ENCODE assay signal across 27 cellular contexts in genomic region chr12:105342464-105342863, GRCh38. TPM values are rescaled to one million over a fixed set of nuclear protein-coding genes. Genes with fewer than 3 reads are reported as not detected.
DNase-seq lines count a peak whose midpoint lies in the region; ATAC-seq and TF ChIP-seq lines count a peak whose summit lies in the region.
"Had no signal": no experiment of that assay in that cellular context is flagged by ENCODE, and none has a peak within 500 bp of the region (broad histone marks: within the 10 kb centered on the region; RNA-seq: fewer than 3 reads in every experiment).

No MANE protein-coding gene starts in this region.

- no TSS peak for BruUV-seq in A673 (replicated peaks; lab: Mats Ljungman, UMichigan)

- no peak overlapping the region for H2AFZ ChIP-seq in SU-DHL-6 (ENCODE audit: low read depth, low read length, severe bottlenecking)

- no peak for ATAC-seq in HG03442 (IDR thresholded peaks at IDR 0.05; ENCODE audit: unreplicated experiment)
- ATAC-seq: HCT116; naive thymus-derived CD8-positive, alpha-beta T cell; pancreas; right cardiac atrium; Right ventricle myocardium inferior; WTC11 had no signal

- CTCF ChIA-PET in A673 (lab: Charles Lee): interaction anchor here (0.6 kb wide), 1 partner anchor 1142 kb away, joined by 8 read pairs; no protein-coding TSS in a partner anchor

- DNase-seq in A673 (ENCODE audit: low spot score) (peak; percentile 74), NCI-H146 (lab: John Stamatoyannopoulos, UW) (peak; percentile 65), epithelial cell of proximal tubule (ENCODE audit: low read depth) (no peak), DMS114 treated with DMSO at 0.1 percent for 48 hours (lab: John Stamatoyannopoulos, UW; ENCODE audit: unreplicated experiment) (no peak), anterior cingulate cortex (lab: John Stamatoyannopoulos, UW) (no peak)
- DNase-seq: activated CD4-positive, alpha-beta T cell treated with anti-CD3 and anti-CD28 coated beads, Interleukin-2, amount 50 U/mL, for 4 hours; activated CD8-positive, alpha-beta memory T cell treated with anti-CD3 and anti-CD28 coated beads, Interleukin-2, amount 50 U/mL, for 48 hours; activated effector memory CD4-positive, alpha-beta T cell treated with Interleukin-2 at 50 U/mL for 16 hours; activated naive CD8-positive, alpha-beta T cell treated with anti-CD3 and anti-CD28 coated beads, Interleukin-2, amount 10 ng/mL, durations not matched to agents 7 days and 5 days; effector CD8-positive, alpha-beta T cell; hippocampal formation; midbrain; naive thymus-derived CD8-positive, alpha-beta T cell; NCI-H1436; NCI-H2171 treated with DMSO at 0.1 percent for 48 hours; pancreas; right cardiac atrium; stimulated activated CD4-positive, alpha-beta T cell treated with anti-CD3 and anti-CD28 coated beads, Interleukin-4, amount 100 ng/mL, for 1 hour; stimulated activated naive B cell treated with anti-CD40 and anti-IgM and Interleukin-4, amounts not matched to agents 10 μg/mL and 1 μg/mL and 100 μg/mL, for 72 hours; T-helper 9 cell had no signal

- POLR2A ChIA-PET in A673 (lab: Charles Lee; ENCODE audit: low non-redundant PET): no interaction called here

- H3K36me3 ChIP-seq in A673 (ENCODE audit: insufficient read depth, low read length, poor library complexity, severe bottlenecking) (no peaks in the 10 kb centered on the region), SU-DHL-6 (ENCODE audit: low read length) (peaks cover 33% of the 10 kb centered on the region)
- H3K36me3 ChIP-seq: esophagus muscularis mucosa, pancreas, suprapubic skin had no signal

- H3K4me3 ChIP-seq in A673 (ENCODE audit: low read depth, low read length, poor library complexity, severe bottlenecking) (no peak overlapping the region), SU-DHL-6 (ENCODE audit: insufficient read depth, low read length, poor library complexity, severe bottlenecking) (no peak overlapping the region), epithelial cell of proximal tubule (ENCODE audit: low read depth, low read length) (no peak overlapping the region)
- H3K4me3 ChIP-seq: esophagus muscularis mucosa, pancreas, suprapubic skin had no signal

- H3K4me2 ChIP-seq in SU-DHL-6 (ENCODE audit: low read depth, low read length, poor library complexity, severe bottlenecking): no peak overlapping the region

- H3K27me3 ChIP-seq in A673 (replicated peaks; ENCODE audit: insufficient read depth, low read depth, low read length, poor library complexity): no peaks in the 10 kb centered on the region
- H3K27me3 ChIP-seq in SU-DHL-6 (ENCODE audit: low read length): no peaks in the 10 kb centered on the region
- H3K27me3 ChIP-seq: esophagus muscularis mucosa, pancreas, suprapubic skin had no signal

- H4K20me1 ChIP-seq in SU-DHL-6 (ENCODE audit: low read depth, low read length): peaks cover 10% of the 10 kb centered on the region; the same call in 1 of the 2 replicates

- peaks cover 14% of the 10 kb centered on the region for H3K9me3 ChIP-seq in A673 (ENCODE audit: low read depth, low read length, poor library complexity, severe bottlenecking)
- H3K9me3 ChIP-seq in SU-DHL-6 (ENCODE audit: insufficient read depth, low read length): peaks cover 6% of the 10 kb centered on the region; the same call in 1 of the 2 replicates
- H3K9me3 ChIP-seq: pancreas, suprapubic skin had no signal

- H3K27ac ChIP-seq in A673 (ENCODE audit: low read depth, low read length, poor library complexity, severe bottlenecking) (peak overlapping the region; percentile 48), SU-DHL-6 (ENCODE audit: low read depth, low read length) (peak overlapping the region; percentile 20; the same call in 1 of the 2 replicates)
- H3K27ac ChIP-seq: esophagus muscularis mucosa, pancreas, suprapubic skin had no signal

- no peak overlapping the region for H3K9ac ChIP-seq in SU-DHL-6 (ENCODE audit: low read length)

- no peaks in the 10 kb centered on the region for H3K9me2 ChIP-seq in SU-DHL-6 (replicated peaks; ENCODE audit: insufficient read depth, low read length)

- TF ChIP-seq CTCF in A673 (conservative IDR thresholded peaks at IDR 0.05; ENCODE audit: low read depth, low read length) (no peak), SU-DHL-6 (IDR thresholded peaks at IDR 0.05; ENCODE audit: insufficient read depth, low read length, poor library complexity, severe bottlenecking) (no peak), epithelial cell of proximal tubule (conservative IDR thresholded peaks at IDR 0.05; ENCODE audit: low read depth, low read length) (peak; percentile 5)

- peaks cover 11% of the 10 kb centered on the region for H3K4me1 ChIP-seq in A673 (ENCODE audit: insufficient read depth, low read length, poor library complexity, severe bottlenecking)
- H3K4me1 ChIP-seq: esophagus muscularis mucosa, pancreas, suprapubic skin had no signal

- peaks cover 14% of the 10 kb centered on the region; the same call in 1 of the 2 replicates for H3F3A ChIP-seq in SU-DHL-6 (ENCODE audit: insufficient read depth)

- H3K79me2 ChIP-seq in SU-DHL-6 (ENCODE audit: insufficient read depth, low read length): peaks cover 98% of the 10 kb centered on the region

- intact Hi-C loops in A673 (cut with micrococcal nuclease; ENCODE audit: unreplicated experiment): no loop called here

RNA-seq across cellular contexts. Expression of gene C12orf75, which starts 12.0 kb away (rescaled TPM):
- 46.0 and 47.4 TPM in 2 replicates for total RNA-seq in A673 (2021)
- 650 and 726 TPM in 2 replicates for total RNA-seq in epithelial cell of proximal tubule

Comparison
In these comparisons a context has a peak if more than half of its experiments do, and no peak if none do; other contexts are left out.
1. DNase-seq: peak in A673 (single experiment) and NCI-H146 (single experiment); none in epithelial cell of proximal tubule (single experiment), DMS114 treated with DMSO at 0.1 percent for 48 hours (single experiment) and anterior cingulate cortex (0 of 58).
2. RNA of gene C12orf75, which starts 12.0 kb away (total RNA-seq): 650 to 726 TPM in epithelial cell of proximal tubule; 46.0 to 47.4 TPM in A673; every median in the first group is over 10 times any median in the second.